8 cellular contexts compared by ENCODE assay signal in the genomic region with DNA sequence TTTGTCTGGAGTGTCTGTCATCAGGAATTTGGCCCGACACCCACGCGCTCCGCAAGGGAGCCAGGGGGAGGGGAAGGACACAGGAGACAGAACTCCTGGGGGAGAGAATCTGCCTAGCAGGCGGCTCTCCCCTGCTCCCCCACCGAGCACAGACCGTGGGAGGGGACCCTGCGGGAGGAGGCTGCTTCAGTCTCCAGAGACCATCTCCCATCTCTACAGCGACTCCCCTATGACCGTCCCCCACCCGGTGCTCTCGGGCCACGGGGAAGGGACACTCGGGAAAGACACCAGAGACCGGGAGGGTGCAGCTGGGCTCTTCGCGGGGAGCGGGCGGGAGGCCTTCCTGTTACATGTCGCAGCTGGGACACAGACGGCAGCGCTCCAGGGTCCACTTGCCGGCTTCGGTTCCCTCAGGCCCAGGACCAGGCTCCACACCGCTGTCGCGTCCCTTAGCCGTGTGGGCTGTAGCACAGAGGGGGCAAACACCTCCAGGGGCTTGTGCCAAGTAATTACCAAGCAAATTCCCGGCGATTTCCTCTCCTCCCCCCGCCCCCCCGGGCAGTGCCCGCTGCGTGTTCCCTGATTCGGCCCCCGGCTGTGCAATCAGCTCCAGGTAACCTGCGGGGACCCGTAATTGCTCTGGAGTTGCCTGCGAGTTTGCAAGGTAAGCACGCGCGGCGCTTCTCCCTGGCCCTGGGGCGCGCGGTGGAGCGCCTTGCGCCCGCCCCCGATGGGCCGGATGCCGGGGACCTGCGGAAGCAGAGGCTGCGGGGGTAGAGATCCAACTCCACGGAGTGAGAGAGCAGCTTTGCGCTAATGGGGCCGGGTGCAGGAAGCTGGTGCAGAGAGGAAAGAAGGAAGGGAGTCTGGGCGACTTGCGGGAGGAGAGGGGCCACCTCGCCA.
DNase-seq lines count a peak whose midpoint lies in the region; ATAC-seq and TF ChIP-seq lines count a peak whose summit lies in the region.

No MANE protein-coding gene starts in this region.

- peak overlapping the region; percentile 35 for H2AFZ ChIP-seq in parathyroid adenoma

- H3K9ac ChIP-seq in parathyroid adenoma = no peak overlapping the region

- H3K79me2 ChIP-seq in parathyroid adenoma = no peaks in the 10 kb centered on the region

- no peak for ATAC-seq in HG03520 (IDR thresholded peaks at IDR 0.05; ENCODE audit: unreplicated experiment)
- no peak for ATAC-seq in HG02798 (IDR thresholded peaks at IDR 0.05; ENCODE audit: poor library complexity, unreplicated experiment)
- ATAC-seq in HG03039 (IDR thresholded peaks at IDR 0.05; ENCODE audit: unreplicated experiment) = no peak

- no peaks in the 10 kb centered on the region for H3K36me3 ChIP-seq in parathyroid adenoma (ENCODE audit: control insufficient read depth, insufficient read depth, low read length)

- TF ChIP-seq CTCF in parathyroid adenoma (IDR thresholded peaks at IDR 0.05) = no peak

- peak overlapping the region; percentile 64 for H3K4me2 ChIP-seq in parathyroid adenoma (ENCODE audit: low read length)

- no peak overlapping the region for H3K27ac ChIP-seq in parathyroid adenoma

- H3K9me3 ChIP-seq in parathyroid adenoma (ENCODE audit: control insufficient read depth, low read length) = no peaks in the 10 kb centered on the region

- H3K4me3 ChIP-seq in parathyroid adenoma (ENCODE audit: low read depth, low read length) = peak overlapping the region; percentile 47

- DNase-seq in DMS79 (lab: John Stamatoyannopoulos, UW) (peak; percentile 7), NCI-H526 treated with DMSO at 0.1 percent for 48 hours (lab: John Stamatoyannopoulos, UW) (peak; percentile 40), glomerular visceral epithelial cell (ENCODE audit: extremely low spot score) (peak; percentile 25), putamen (ENCODE audit: low spot score) (no peak)

- H3K4me1 ChIP-seq in parathyroid adenoma = no peaks in the 10 kb centered on the region

- no peaks in the 10 kb centered on the region for H3K27me3 ChIP-seq in parathyroid adenoma (ENCODE audit: control insufficient read depth, insufficient read depth, low read length)
